In genomic region chr2:15770148-15770547, GRCh38 we compare ENCODE assay signal across 18 cellular contexts.
DNase-seq lines count a peak whose midpoint lies in the region; ATAC-seq and TF ChIP-seq lines count a peak whose summit lies in the region.
"Had no signal": no experiment of that assay in that cellular context is flagged by ENCODE, and none has a peak within 500 bp of the region (broad histone marks: within the 10 kb centered on the region; RNA-seq: fewer than 3 reads in every experiment).

No MANE protein-coding gene starts in this region.

- no peaks in the 10 kb centered on the region for H3K9me3 Mint-ChIP-seq in WTC11
- H3K9me3 Mint-ChIP-seq in mesothelial cell of epicardium: peaks cover 2% of the 10 kb centered on the region

- POLR2A ChIA-PET in WTC11 (lab: Charles Lee): no interaction called here

- H3K27ac ChIP-seq in heart left ventricle (no peak overlapping the region), upper lobe of right lung (no peak overlapping the region)
- H3K27ac ChIP-seq: 22Rv1, A549, C4-2B, GM23248 had no signal

- H3K9me3 ChIP-seq in heart left ventricle (no peaks in the 10 kb centered on the region), upper lobe of right lung (no peaks in the 10 kb centered on the region)
- H3K9me3 ChIP-seq: A549 had no signal

- no peak overlapping the region for H3K4me3 Mint-ChIP-seq in WTC11
- no peak overlapping the region for H3K4me3 Mint-ChIP-seq in mesothelial cell of epicardium
- H3K4me3 Mint-ChIP-seq: CD4-positive, alpha-beta memory T cell; IgD-negative memory B cell had no signal

- no peak for TF ChIP-seq POLR2A in heart left ventricle (IDR thresholded peaks at IDR 0.05)

- H3K27me3 Mint-ChIP-seq in WTC11 (ENCODE audit: low read depth): no peaks in the 10 kb centered on the region
- H3K27me3 Mint-ChIP-seq in mesothelial cell of epicardium (ENCODE audit: low read depth): no peaks in the 10 kb centered on the region
- H3K27me3 Mint-ChIP-seq: CD4-positive, alpha-beta memory T cell had no signal

- H3K4me1 Mint-ChIP-seq in WTC11 (peaks cover 15% of the 10 kb centered on the region), mesothelial cell of epicardium (peaks cover 31% of the 10 kb centered on the region)

- H3K36me3 Mint-ChIP-seq in WTC11 (no peaks in the 10 kb centered on the region), mesothelial cell of epicardium (no peaks in the 10 kb centered on the region)
- H3K36me3 Mint-ChIP-seq: CD4-positive, alpha-beta memory T cell; IgD-negative memory B cell had no signal

- H3K36me3 ChIP-seq in heart left ventricle: no peaks in the 10 kb centered on the region
- H3K36me3 ChIP-seq in upper lobe of right lung: no peaks in the 10 kb centered on the region

- peak; percentile 63 for DNase-seq in cardiac septum (ENCODE audit: low spot score)
- no peak for DNase-seq in heart left ventricle
- DNase-seq in WTC11 (ENCODE audit: low spot score): no peak
- DNase-seq in mesothelial cell of epicardium (ENCODE audit: low spot score in 2 of 2, unreplicated experiment in 2 of 2): no peak
- DNase-seq in upper lobe of right lung: no peak
- no peak for DNase-seq in SK-N-DZ (ENCODE audit: low spot score)
- DNase-seq in retina: no peak
- DNase-seq: AML-193; Calu3; CD4-positive, alpha-beta memory T cell; DMS79 treated with DMSO at 0.1 percent for 48 hours; GF-D8; GM23248 had no signal

- peaks cover 0 to 6% (median 0%) of the 10 kb centered on the region in 9 donors for H3K27me3 ChIP-seq in heart left ventricle
- H3K27me3 ChIP-seq in upper lobe of right lung: no peaks in the 10 kb centered on the region

- ATAC-seq in heart left ventricle (no peak), WTC11 (peak; percentile 78), upper lobe of right lung (peak; percentile 14), GM19328 (IDR thresholded peaks at IDR 0.05; ENCODE audit: unreplicated experiment) (no peak)
- ATAC-seq: A549 had no signal

- no peak overlapping the region for H3K27ac Mint-ChIP-seq in WTC11
- peak overlapping the region; percentile 75 for H3K27ac Mint-ChIP-seq in mesothelial cell of epicardium
- H3K27ac Mint-ChIP-seq: CD4-positive, alpha-beta memory T cell; IgD-negative memory B cell had no signal

- no peaks in the 10 kb centered on the region for H3K4me1 ChIP-seq in heart left ventricle
- no peaks in the 10 kb centered on the region for H3K4me1 ChIP-seq in upper lobe of right lung
- H3K4me1 ChIP-seq: A549 had no signal

- H3K4me3 ChIP-seq in heart left ventricle: no peak overlapping the region
- no peak overlapping the region for H3K4me3 ChIP-seq in upper lobe of right lung
- H3K4me3 ChIP-seq: A549, GM23248 had no signal

- intact Hi-C loops in cardiac septum (cut with DNase I): no loop called here
- intact Hi-C loops in heart left ventricle (cut with DNase I): no loop called here
- intact Hi-C loops in upper lobe of right lung (cut with DNase I): no loop called here

- CTCF ChIA-PET in WTC11 (lab: Charles Lee): interaction anchor here (0.6 to 1.4 kb wide), 2 partner anchors 23 to 28 kb away, joined by 4 to 5 read pairs; no protein-coding TSS in a partner anchor

- no peak for TF ChIP-seq CTCF in heart left ventricle (IDR thresholded peaks at IDR 0.05)
- no peak for TF ChIP-seq CTCF in WTC11 (IDR thresholded peaks at IDR 0.05)
- TF ChIP-seq CTCF in mesothelial cell of epicardium (IDR thresholded peaks at IDR 0.05; ENCODE audit: unreplicated experiment): no peak
- no peak for TF ChIP-seq CTCF in upper lobe of right lung (IDR thresholded peaks at IDR 0.05)

- WGBS in heart left ventricle, 4 donors: 84 to 95% (median 92%) methylated on average over 5 of the region's 5 CpGs

TF ChIP-seq in WTC11, 78 proteins besides CTCF, POLR2A, EP300 and RAD21:
- TF ChIP-seq SOX15 (CRISPR knock-in tag; IDR thresholded peaks at IDR 0.05) (no peak), MYBL2 (CRISPR knock-in tag; IDR thresholded peaks at IDR 0.05) (no peak), ATF6 (CRISPR knock-in tag; IDR thresholded peaks at IDR 0.05) (no peak), ATF2 (CRISPR knock-in tag; IDR thresholded peaks at IDR 0.05; ENCODE audit: borderline replicate concordance, low read depth) (no peak), SMAD3 (CRISPR knock-in tag; IDR thresholded peaks at IDR 0.05; ENCODE audit: borderline replicate concordance) (no peak), USF2 (CRISPR knock-in tag; IDR thresholded peaks at IDR 0.05) (no peak), SP1 (CRISPR knock-in tag; conservative IDR thresholded peaks at IDR 0.05) (no peak), ZNF317 (CRISPR knock-in tag; IDR thresholded peaks at IDR 0.05; ENCODE audit: borderline replicate concordance, low read depth) (no peak), EMX1 (CRISPR knock-in tag; IDR thresholded peaks at IDR 0.05) (no peak), RORB (CRISPR knock-in tag; IDR thresholded peaks at IDR 0.05) (no peak), CBFB (CRISPR knock-in tag; IDR thresholded peaks at IDR 0.05; ENCODE audit: low read depth) (no peak), ZNF138 (CRISPR knock-in tag; conservative IDR thresholded peaks at IDR 0.05) (no peak), ATF3 (CRISPR knock-in tag; conservative IDR thresholded peaks at IDR 0.05) (no peak), FOXP4 (CRISPR knock-in tag; IDR thresholded peaks at IDR 0.05) (no peak), HMGA2 (CRISPR knock-in tag; IDR thresholded peaks at IDR 0.05) (no peak), KAT7 (CRISPR knock-in tag; IDR thresholded peaks at IDR 0.05; ENCODE audit: borderline replicate concordance) (no peak), JAZF1 (CRISPR knock-in tag; IDR thresholded peaks at IDR 0.05) (no peak)

Comparison
In these comparisons a context has a peak if more than half of its experiments do, and no peak if none do; other contexts are left out.
1. ATAC-seq: peak in WTC11 (single experiment) and upper lobe of right lung (single experiment); none in heart left ventricle (0 of 4) and GM19328 (single experiment).